10 cellular contexts compared by ENCODE assay signal in the genomic region with DNA sequence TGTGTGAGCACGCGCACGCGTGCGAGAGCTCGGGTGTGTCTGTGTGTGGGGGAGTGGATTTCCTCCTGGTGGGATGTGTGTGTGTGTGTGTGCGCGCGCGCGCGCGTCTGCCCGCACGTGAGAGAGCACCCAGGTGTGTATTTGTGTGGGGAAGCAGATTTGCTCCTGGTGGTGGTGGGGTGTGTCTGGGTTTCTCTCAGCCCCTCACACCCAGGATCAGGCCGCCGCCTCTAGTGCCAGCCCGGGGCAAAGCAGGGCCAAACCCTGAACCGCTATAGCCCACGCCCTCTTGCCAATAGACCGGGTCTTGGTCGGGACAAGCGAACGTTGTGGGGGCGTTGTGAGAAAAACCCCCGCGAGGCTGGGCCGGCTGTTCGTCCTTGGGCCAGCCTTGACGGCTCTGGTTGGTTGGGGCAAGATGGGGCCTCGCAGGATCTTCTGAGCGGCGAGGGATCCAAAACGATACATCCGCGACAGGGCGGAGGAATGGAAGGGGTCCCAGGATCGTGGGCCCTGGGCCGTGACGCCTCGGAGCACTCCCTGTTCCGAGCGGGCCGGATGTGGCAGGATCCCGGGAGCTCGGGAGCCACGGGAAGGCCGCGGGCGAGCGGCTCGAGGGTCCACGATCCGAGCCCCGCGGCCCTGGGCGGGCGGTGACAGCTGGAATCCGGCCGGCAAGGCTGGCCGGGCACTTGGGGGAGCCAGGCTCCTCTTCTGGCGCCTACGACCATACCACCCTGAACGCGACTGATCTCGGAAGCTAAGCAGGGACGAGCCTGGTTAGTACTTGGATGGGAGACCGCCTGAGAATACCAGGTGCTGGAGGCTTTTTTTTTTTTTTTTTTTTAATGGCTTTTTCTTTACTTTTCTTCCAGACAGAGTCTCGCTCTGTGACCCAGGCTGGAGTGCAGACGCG.
DNase-seq lines count a peak whose midpoint lies in the region; ATAC-seq and TF ChIP-seq lines count a peak whose summit lies in the region.
"Had no signal": no experiment of that assay in that cellular context is flagged by ENCODE, and none has a peak within 500 bp of the region (broad histone marks: within the 10 kb centered on the region; RNA-seq: fewer than 3 reads in every experiment).

No MANE protein-coding gene starts in this region.

- ATAC-seq in CD4-positive, alpha-beta T cell (ENCODE audit: poor library complexity), result peak; percentile 51

- H2AK5ac ChIP-seq in mesendoderm (ENCODE audit: low read length), result no peak overlapping the region

- no peak overlapping the region for H3K9ac ChIP-seq in mesendoderm (ENCODE audit: low read length)

- H3K9me3 ChIP-seq in CD4-positive, alpha-beta T cell (ENCODE audit: control insufficient read depth, low read length), result peaks cover 8% of the 10 kb centered on the region
- H3K9me3 ChIP-seq: neutrophil had no signal

- H3K36me3 ChIP-seq in mesendoderm (ENCODE audit: control insufficient read depth, insufficient read depth, low read length), result no peaks in the 10 kb centered on the region
- H3K36me3 ChIP-seq: neutrophil had no signal

- H3K4me3 ChIP-seq in GM12865 (ENCODE audit: low read depth, low read length) (no peak overlapping the region), mesendoderm (ENCODE audit: low read length) (no peak overlapping the region)

- no peak overlapping the region for H3K27ac Mint-ChIP-seq in CD4-positive, alpha-beta T cell
- no peak overlapping the region for H3K27ac Mint-ChIP-seq in activated CD4-positive, alpha-beta T cell treated with anti-CD3 and anti-CD28 coated beads, Interleukin-2, amount 10 ng/mL, durations not matched to agents 7 days and 5 days
- H3K27ac Mint-ChIP-seq in activated T-helper 2 cell treated with anti-CD3 and anti-CD28 coated beads, Interferon-gamma antibody, Interleukin-2, Interleukin-4, amounts not matched to agents 10 μg/mL and 5 μg/mL and 100 μg/mL, durations not matched to agents 14 hours and 24 hours and 36 hours, result no peak overlapping the region

- intact Hi-C loops in CD4-positive, alpha-beta T cell (cut with DNase I, micrococcal nuclease), result no loop called here
- intact Hi-C loops in activated T-helper 2 cell treated with anti-CD3 and anti-CD28 coated beads, Interferon-gamma antibody, Interleukin-2, Interleukin-4, amounts not matched to agents 10 μg/mL and 5 μg/mL and 100 μg/mL, durations not matched to agents 14 hours and 24 hours and 36 hours (cut with micrococcal nuclease), result no loop called here

- H4K5ac ChIP-seq in mesendoderm (ENCODE audit: low read length), result no peak overlapping the region

- POLR2A ChIA-PET in CD4-positive, alpha-beta T cell (lab: Charles Lee), result no interaction called here
- POLR2A ChIA-PET in activated CD4-positive, alpha-beta T cell treated with anti-CD3 and anti-CD28 coated beads, Interleukin-2, amount 10 ng/mL, durations not matched to agents 7 days and 5 days (lab: Charles Lee), result no interaction called here

- no peaks in the 10 kb centered on the region for H3K79me2 ChIP-seq in mesendoderm (ENCODE audit: control insufficient read depth, insufficient read depth, low read length)

- H3K27me3 ChIP-seq in CD4-positive, alpha-beta T cell (ENCODE audit: control insufficient read depth, insufficient read depth, low read length), result no peaks in the 10 kb centered on the region
- no peaks in the 10 kb centered on the region for H3K27me3 ChIP-seq in mesendoderm (ENCODE audit: insufficient read depth, low read length, poor library complexity)

- WGBS in mesendoderm (ENCODE audit: extremely low coverage, insufficient coverage, low lambda C conversion rate), result no CpG with 5 or more reads among the region's 71 CpGs

- peaks cover 4% of the 10 kb centered on the region for H3K9me3 Mint-ChIP-seq in CD4-positive, alpha-beta T cell
- H3K9me3 Mint-ChIP-seq in activated CD4-positive, alpha-beta T cell treated with anti-CD3 and anti-CD28 coated beads, Interleukin-2, amount 10 ng/mL, durations not matched to agents 7 days and 5 days, result peaks cover 2% of the 10 kb centered on the region
- H3K9me3 Mint-ChIP-seq in activated T-helper 2 cell treated with anti-CD3 and anti-CD28 coated beads, Interferon-gamma antibody, Interleukin-2, Interleukin-4, amounts not matched to agents 10 μg/mL and 5 μg/mL and 100 μg/mL, durations not matched to agents 14 hours and 24 hours and 36 hours, result peaks cover 8% of the 10 kb centered on the region

- H3K79me1 ChIP-seq in mesendoderm (ENCODE audit: low read length), result no peaks in the 10 kb centered on the region

- CTCF ChIA-PET in CD4-positive, alpha-beta T cell (lab: Charles Lee), result no interaction called here
- CTCF ChIA-PET in activated CD4-positive, alpha-beta T cell treated with anti-CD3 and anti-CD28 coated beads, Interleukin-2, amount 10 ng/mL, durations not matched to agents 7 days and 5 days (lab: Charles Lee), result no interaction called here

- H3K4me1 Mint-ChIP-seq in CD4-positive, alpha-beta T cell (ENCODE audit: low read depth), result no peaks in the 10 kb centered on the region
- H3K4me1 Mint-ChIP-seq in activated CD4-positive, alpha-beta T cell treated with anti-CD3 and anti-CD28 coated beads, Interleukin-2, amount 10 ng/mL, durations not matched to agents 7 days and 5 days, result no peaks in the 10 kb centered on the region
- H3K4me1 Mint-ChIP-seq in activated T-helper 2 cell treated with anti-CD3 and anti-CD28 coated beads, Interferon-gamma antibody, Interleukin-2, Interleukin-4, amounts not matched to agents 10 μg/mL and 5 μg/mL and 100 μg/mL, durations not matched to agents 14 hours and 24 hours and 36 hours (ENCODE audit: low read depth), result no peaks in the 10 kb centered on the region

- H2BK120ac ChIP-seq in mesendoderm (ENCODE audit: low read depth, low read length), result no peak overlapping the region

- no peak overlapping the region for H3K27ac ChIP-seq in CD4-positive, alpha-beta T cell (ENCODE audit: low read depth, low read length)
- H3K27ac ChIP-seq in mesendoderm (ENCODE audit: low read depth, low read length), result no peak overlapping the region
- H3K27ac ChIP-seq: neutrophil had no signal

- no peak overlapping the region for H2BK5ac ChIP-seq in mesendoderm (ENCODE audit: low read length)

- no peak overlapping the region for H3K23ac ChIP-seq in mesendoderm (ENCODE audit: low read length)

- no peak overlapping the region for H3K4ac ChIP-seq in mesendoderm (ENCODE audit: low read depth, low read length)

- no peak overlapping the region for H3K4me2 ChIP-seq in mesendoderm (ENCODE audit: low read length)

- H2BK15ac ChIP-seq in mesendoderm (replicated peaks; ENCODE audit: low read depth), result no peak overlapping the region

- no peak overlapping the region for H3K4me3 Mint-ChIP-seq in CD4-positive, alpha-beta T cell
- H3K4me3 Mint-ChIP-seq in activated CD4-positive, alpha-beta T cell treated with anti-CD3 and anti-CD28 coated beads, Interleukin-2, amount 10 ng/mL, durations not matched to agents 7 days and 5 days, result no peak overlapping the region
- no peak overlapping the region for H3K4me3 Mint-ChIP-seq in activated T-helper 2 cell treated with anti-CD3 and anti-CD28 coated beads, Interferon-gamma antibody, Interleukin-2, Interleukin-4, amounts not matched to agents 10 μg/mL and 5 μg/mL and 100 μg/mL, durations not matched to agents 14 hours and 24 hours and 36 hours (ENCODE audit: low read depth)

- no peak overlapping the region for H3K18ac ChIP-seq in mesendoderm (ENCODE audit: low read length)

- no peak overlapping the region for H3K56ac ChIP-seq in mesendoderm (ENCODE audit: low read length)

- TF ChIP-seq CTCF in CD4-positive, alpha-beta T cell (IDR thresholded peaks at IDR 0.05), result no peak
- no peak for TF ChIP-seq CTCF in GM12865 (IDR thresholded peaks at IDR 0.05; ENCODE audit: insufficient read depth, low read depth, low read length, missing control alignments)

- H3K27me3 Mint-ChIP-seq in CD4-positive, alpha-beta T cell, result no peaks in the 10 kb centered on the region
- H3K27me3 Mint-ChIP-seq in activated CD4-positive, alpha-beta T cell treated with anti-CD3 and anti-CD28 coated beads, Interleukin-2, amount 10 ng/mL, durations not matched to agents 7 days and 5 days, result no peaks in the 10 kb centered on the region
- H3K27me3 Mint-ChIP-seq in activated T-helper 2 cell treated with anti-CD3 and anti-CD28 coated beads, Interferon-gamma antibody, Interleukin-2, Interleukin-4, amounts not matched to agents 10 μg/mL and 5 μg/mL and 100 μg/mL, durations not matched to agents 14 hours and 24 hours and 36 hours (ENCODE audit: low read depth), result no peaks in the 10 kb centered on the region

- H3K4me1 ChIP-seq in mesendoderm (ENCODE audit: control insufficient read depth, low read depth, low read length), result no peaks in the 10 kb centered on the region

- H3K36me3 Mint-ChIP-seq in CD4-positive, alpha-beta T cell (ENCODE audit: low read depth), result no peaks in the 10 kb centered on the region
- H3K36me3 Mint-ChIP-seq in activated CD4-positive, alpha-beta T cell treated with anti-CD3 and anti-CD28 coated beads, Interleukin-2, amount 10 ng/mL, durations not matched to agents 7 days and 5 days (ENCODE audit: low read depth), result no peaks in the 10 kb centered on the region
- H3K36me3 Mint-ChIP-seq in activated T-helper 2 cell treated with anti-CD3 and anti-CD28 coated beads, Interferon-gamma antibody, Interleukin-2, Interleukin-4, amounts not matched to agents 10 μg/mL and 5 μg/mL and 100 μg/mL, durations not matched to agents 14 hours and 24 hours and 36 hours (ENCODE audit: low read depth), result no peaks in the 10 kb centered on the region

- no peak overlapping the region for H4K8ac ChIP-seq in mesendoderm (ENCODE audit: low read depth, low read length)

- peak in 8 of 10 experiments; percentile 3 to 54 (median 24) for DNase-seq in CD4-positive, alpha-beta T cell
- DNase-seq in GM12865 (ENCODE audit: low read depth) (peak; percentile 8), mesendoderm (peak; percentile 11), GOT3 (lab: John Stamatoyannopoulos, UW) (no peak), NCI-H2029 treated with DMSO at 0.1 percent for 48 hours (lab: John Stamatoyannopoulos, UW) (no peak), NCI-H345 (lab: John Stamatoyannopoulos, UW) (no peak)
- peak; percentile 18 for DNase-seq in activated CD4-positive, alpha-beta T cell treated with anti-CD3 and anti-CD28 coated beads, Interleukin-2, amount 10 ng/mL, durations not matched to agents 7 days and 5 days
- DNase-seq in activated T-helper 2 cell treated with anti-CD3 and anti-CD28 coated beads, Interferon-gamma antibody, Interleukin-2, Interleukin-4, amounts not matched to agents 10 μg/mL and 5 μg/mL and 100 μg/mL, durations not matched to agents 14 hours and 24 hours and 36 hours (ENCODE audit: low spot score), result no peak
- DNase-seq: SHP77 treated with DMSO at 0.1 percent for 48 hours had no signal

Comparison
In these comparisons a context has a peak if more than half of its experiments do, and no peak if none do; other contexts are left out.
1. DNase-seq: peak in CD4-positive, alpha-beta T cell (8 of 10), GM12865 (single experiment), activated CD4-positive, alpha-beta T cell treated with anti-CD3 and anti-CD28 coated beads, Interleukin-2, amount 10 ng/mL, durations not matched to agents 7 days and 5 days (single experiment) and mesendoderm (single experiment); none in GOT3 (single experiment), NCI-H2029 treated with DMSO at 0.1 percent for 48 hours (single experiment), activated T-helper 2 cell treated with anti-CD3 and anti-CD28 coated beads, Interferon-gamma antibody, Interleukin-2, Interleukin-4, amounts not matched to agents 10 μg/mL and 5 μg/mL and 100 μg/mL, durations not matched to agents 14 hours and 24 hours and 36 hours (single experiment) and NCI-H345 (single experiment).